Comparison of ENCODE assay signal across 19 cellular contexts in the genomic region with DNA sequence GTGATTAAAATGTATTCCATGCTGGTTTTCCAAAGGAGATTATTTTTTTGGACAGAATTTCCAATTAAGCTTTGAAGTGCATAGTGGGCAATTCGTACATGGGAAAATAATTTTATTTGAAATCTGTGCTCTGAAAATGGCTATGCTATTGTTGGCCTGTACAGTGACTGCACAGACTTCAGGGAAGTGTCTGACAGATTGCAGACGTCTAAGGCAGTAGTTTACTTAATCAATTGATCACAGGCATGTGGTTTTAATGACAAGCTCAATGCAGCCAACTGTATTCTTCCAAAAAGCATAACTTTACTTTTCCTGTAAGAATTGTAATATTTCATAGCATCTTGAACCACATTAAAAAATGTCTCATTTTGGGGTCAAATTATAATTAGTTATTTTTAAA.
DNase-seq lines count a peak whose midpoint lies in the region; TF ChIP-seq lines count a peak whose summit lies in the region.
"Had no signal": no experiment of that assay in that cellular context is flagged by ENCODE, and none has a peak within 500 bp of the region (broad histone marks: within the 10 kb centered on the region; RNA-seq: fewer than 3 reads in every experiment).

No MANE protein-coding gene starts in this region.

- H3K36me3 Mint-ChIP-seq in mesothelial cell of epicardium, result peaks cover 41% of the 10 kb centered on the region
- no peaks in the 10 kb centered on the region for H3K36me3 Mint-ChIP-seq in activated T-cell treated with anti-CD3 and anti-CD28 coated beads, Interleukin-2, amount 50 U/mL, for 24 hours (ENCODE audit: low read depth)
- H3K36me3 Mint-ChIP-seq: CD4-positive, alpha-beta memory T cell had no signal

- H3K4me1 ChIP-seq in BE2C, result peaks cover 12% of the 10 kb centered on the region
- H3K4me1 ChIP-seq: BLaER1 treated with 17β-estradiol and CSF1 and Interleukin-3, amounts not matched to agents 10 nM and 100 nM; HAP-1 had no signal

- H3K4me3 Mint-ChIP-seq in mesothelial cell of epicardium, result no peak overlapping the region
- H3K4me3 Mint-ChIP-seq in activated T-cell treated with anti-CD3 and anti-CD28 coated beads, Interleukin-2, amount 50 U/mL, for 24 hours, result no peak overlapping the region
- H3K4me3 Mint-ChIP-seq: B cell; CD4-positive, alpha-beta memory T cell; HFFc6 had no signal

- TF ChIP-seq CTCF in BE2C (IDR thresholded peaks at IDR 0.05; ENCODE audit: low read depth, low read length) (no peak), mesothelial cell of epicardium (IDR thresholded peaks at IDR 0.05; ENCODE audit: unreplicated experiment) (no peak)

- peak; percentile 11 for DNase-seq in DMS53 (lab: John Stamatoyannopoulos, UW)
- DNase-seq in DMS53 treated with DMSO at 0.1 percent for 48 hours (lab: John Stamatoyannopoulos, UW; ENCODE audit: unreplicated experiment), result no peak
- peak; percentile 12 for DNase-seq in BE2C
- DNase-seq in SK-N-DZ (ENCODE audit: low spot score), result peak; percentile 37
- no peak for DNase-seq in mesothelial cell of epicardium (ENCODE audit: low spot score in 2 of 2, unreplicated experiment in 2 of 2)
- no peak for DNase-seq in GM19238 (ENCODE audit: insufficient read length, low spot score)
- no peak for DNase-seq in activated T-cell treated with anti-CD3 and anti-CD28 coated beads, Interleukin-2, amount 50 U/mL, for 24 hours
- DNase-seq in D341Med (ENCODE audit: low spot score), result no peak
- DNase-seq: Calu3; CD4-positive, alpha-beta memory T cell; COR-L47; DMS153; DMS79 treated with DMSO at 0.1 percent for 48 hours; GF-D8; GOT3; HFFc6 had no signal

- peaks cover 21% of the 10 kb centered on the region for H3K4me1 Mint-ChIP-seq in mesothelial cell of epicardium
- H3K4me1 Mint-ChIP-seq in activated T-cell treated with anti-CD3 and anti-CD28 coated beads, Interleukin-2, amount 50 U/mL, for 24 hours (ENCODE audit: low read depth), result no peaks in the 10 kb centered on the region
- H3K4me1 Mint-ChIP-seq: B cell; CD4-positive, alpha-beta memory T cell had no signal

- H3K27me3 Mint-ChIP-seq in mesothelial cell of epicardium (ENCODE audit: low read depth), result no peaks in the 10 kb centered on the region
- no peaks in the 10 kb centered on the region for H3K27me3 Mint-ChIP-seq in activated T-cell treated with anti-CD3 and anti-CD28 coated beads, Interleukin-2, amount 50 U/mL, for 24 hours
- H3K27me3 Mint-ChIP-seq: B cell; CD4-positive, alpha-beta memory T cell had no signal

- no peaks in the 10 kb centered on the region for H3K36me3 ChIP-seq in BE2C
- H3K36me3 ChIP-seq: BLaER1 treated with 17β-estradiol and CSF1 and Interleukin-3, amounts not matched to agents 10 nM and 100 nM; HAP-1 had no signal

- no peaks in the 10 kb centered on the region for H3K9me3 ChIP-seq in BE2C
- H3K9me3 ChIP-seq: HAP-1 had no signal

- H3K27me3 ChIP-seq in BE2C, result no peaks in the 10 kb centered on the region
- H3K27me3 ChIP-seq: BLaER1 treated with 17β-estradiol and CSF1 and Interleukin-3, amounts not matched to agents 10 nM and 100 nM had no signal

- H3K4me3 ChIP-seq in BE2C (ENCODE audit: low read depth, low read length), result no peak overlapping the region
- H3K4me3 ChIP-seq: BLaER1 treated with 17β-estradiol and CSF1 and Interleukin-3, amounts not matched to agents 10 nM and 100 nM; HAP-1 had no signal

- H3K9me3 Mint-ChIP-seq in mesothelial cell of epicardium, result no peaks in the 10 kb centered on the region
- H3K9me3 Mint-ChIP-seq in activated T-cell treated with anti-CD3 and anti-CD28 coated beads, Interleukin-2, amount 50 U/mL, for 24 hours, result peaks cover 12% of the 10 kb centered on the region
- H3K9me3 Mint-ChIP-seq: HFFc6 had no signal

- peak overlapping the region; percentile 19 for H3K27ac Mint-ChIP-seq in mesothelial cell of epicardium
- no peak overlapping the region for H3K27ac Mint-ChIP-seq in activated T-cell treated with anti-CD3 and anti-CD28 coated beads, Interleukin-2, amount 50 U/mL, for 24 hours
- H3K27ac Mint-ChIP-seq: B cell; CD4-positive, alpha-beta memory T cell; HFFc6 had no signal

Comparison
In these comparisons a context has a peak if more than half of its experiments do, and no peak if none do; other contexts are left out.
1. DNase-seq: peak in DMS53 (single experiment), BE2C (single experiment) and SK-N-DZ (single experiment); none in DMS53 treated with DMSO at 0.1 percent for 48 hours (single experiment), mesothelial cell of epicardium (0 of 2), GM19238 (single experiment), activated T-cell treated with anti-CD3 and anti-CD28 coated beads, Interleukin-2, amount 50 U/mL, for 24 hours (single experiment) and D341Med (single experiment).